ENCODE assay signal across 11 cellular contexts in the genomic region with DNA sequence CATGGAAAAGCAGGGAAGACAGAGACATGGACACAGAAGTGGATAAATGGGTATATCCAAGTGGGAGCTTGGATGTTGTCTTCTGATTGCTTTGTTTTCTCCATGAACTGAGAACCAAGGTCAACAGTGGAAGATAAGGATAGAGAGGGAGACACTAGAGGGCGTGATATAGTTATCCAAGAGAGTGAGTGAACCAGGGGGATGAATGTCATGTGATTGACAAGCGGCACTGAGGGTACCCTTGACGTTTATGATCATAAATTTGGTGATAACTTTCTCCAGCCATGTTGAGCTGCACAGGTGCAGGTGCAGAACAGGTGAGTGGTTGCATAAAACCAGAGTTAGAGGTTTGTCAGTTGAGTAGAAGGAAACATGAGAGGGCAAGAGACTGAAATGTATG. TPM values are rescaled to one million over a fixed set of nuclear protein-coding genes. Genes with fewer than 3 reads are reported as not detected.
DNase-seq lines count a peak whose midpoint lies in the region; ATAC-seq and TF ChIP-seq lines count a peak whose summit lies in the region.
"Had no signal": no experiment of that assay in that cellular context is flagged by ENCODE, and none has a peak within 500 bp of the region (broad histone marks: within the 10 kb centered on the region; RNA-seq: fewer than 3 reads in every experiment).

No MANE protein-coding gene starts in this region.

- no peaks in the 10 kb centered on the region for H3K9me3 ChIP-seq in MM.1S (replicated peaks; ENCODE audit: insufficient read depth, low read length)

- no peak overlapping the region for H3K4me2 ChIP-seq in MM.1S (ENCODE audit: low read depth, low read length)

- no peak overlapping the region for H2AFZ ChIP-seq in MM.1S (ENCODE audit: low read length)

- peaks cover 3% of the 10 kb centered on the region for H3K27me3 Mint-ChIP-seq in activated T-cell treated with anti-CD3 and anti-CD28 coated beads, Interleukin-2, amount 50 U/mL, for 4 hours (ENCODE audit: low read depth)
- H3K27me3 Mint-ChIP-seq in activated T-cell treated with anti-CD3 and anti-CD28 coated beads, Interleukin-2, amount 50 U/mL, for 24 hours, result peaks cover 3% of the 10 kb centered on the region

- peaks cover 9% of the 10 kb centered on the region for H3K9me3 Mint-ChIP-seq in activated T-cell treated with anti-CD3 and anti-CD28 coated beads, Interleukin-2, amount 50 U/mL, for 4 hours
- no peaks in the 10 kb centered on the region for H3K9me3 Mint-ChIP-seq in activated T-cell treated with anti-CD3 and anti-CD28 coated beads, Interleukin-2, amount 50 U/mL, for 24 hours

- H3K36me3 ChIP-seq in MM.1S (replicated peaks; ENCODE audit: insufficient read depth, low read length), result no peaks in the 10 kb centered on the region

- H3K4me1 ChIP-seq in MM.1S (ENCODE audit: low read length), result no peaks in the 10 kb centered on the region

- no peaks in the 10 kb centered on the region for H3K9me2 ChIP-seq in MM.1S (replicated peaks; ENCODE audit: insufficient read depth, low read length)

- H3K27me3 ChIP-seq in MM.1S (replicated peaks; ENCODE audit: insufficient read depth, low read length), result no peaks in the 10 kb centered on the region

- no peaks in the 10 kb centered on the region for H3K36me3 Mint-ChIP-seq in activated T-cell treated with anti-CD3 and anti-CD28 coated beads, Interleukin-2, amount 50 U/mL, for 4 hours (ENCODE audit: insufficient read depth)
- H3K36me3 Mint-ChIP-seq in activated T-cell treated with anti-CD3 and anti-CD28 coated beads, Interleukin-2, amount 50 U/mL, for 24 hours (ENCODE audit: low read depth), result no peaks in the 10 kb centered on the region
- H3K36me3 Mint-ChIP-seq: IgD-negative memory B cell had no signal

- no peak overlapping the region for H3K27ac Mint-ChIP-seq in activated T-cell treated with anti-CD3 and anti-CD28 coated beads, Interleukin-2, amount 50 U/mL, for 24 hours
- H3K27ac Mint-ChIP-seq: IgD-negative memory B cell had no signal

- ATAC-seq in activated T-cell treated with anti-CD3 and anti-CD28 coated beads, Interleukin-2, amount 50 U/mL, for 4 hours, result peak; percentile 65 to 67
- ATAC-seq in stimulated activated naive CD8-positive, alpha-beta T cell treated with anti-CD3 and anti-CD28 coated beads, Interleukin-15, Interleukin-2, amounts not matched to agents 100 U/mL and 50 U/mL, for 24 hours, result peak; percentile 77
- ATAC-seq in GM21619 (IDR thresholded peaks at IDR 0.05; ENCODE audit: unreplicated experiment), result no peak
- ATAC-seq in HG02870 (IDR thresholded peaks at IDR 0.05; ENCODE audit: unreplicated experiment), result no peak
- ATAC-seq: esophagus mucosa had no signal

- no peaks in the 10 kb centered on the region for H3K4me1 Mint-ChIP-seq in activated T-cell treated with anti-CD3 and anti-CD28 coated beads, Interleukin-2, amount 50 U/mL, for 4 hours (ENCODE audit: low read depth)
- no peaks in the 10 kb centered on the region for H3K4me1 Mint-ChIP-seq in activated T-cell treated with anti-CD3 and anti-CD28 coated beads, Interleukin-2, amount 50 U/mL, for 24 hours (ENCODE audit: low read depth)
- H3K4me1 Mint-ChIP-seq: IgD-negative memory B cell had no signal

- no peak overlapping the region for H3K4me3 Mint-ChIP-seq in activated T-cell treated with anti-CD3 and anti-CD28 coated beads, Interleukin-2, amount 50 U/mL, for 4 hours
- H3K4me3 Mint-ChIP-seq in activated T-cell treated with anti-CD3 and anti-CD28 coated beads, Interleukin-2, amount 50 U/mL, for 24 hours, result no peak overlapping the region
- H3K4me3 Mint-ChIP-seq: IgD-negative memory B cell had no signal

- no peak overlapping the region for H3K9ac ChIP-seq in MM.1S (ENCODE audit: low read length)

- H3F3A ChIP-seq in MM.1S (ENCODE audit: insufficient read depth, low read length), result no peaks in the 10 kb centered on the region

- H3K4me3 ChIP-seq in MM.1S (ENCODE audit: low read length), result no peak overlapping the region

- no peaks in the 10 kb centered on the region for H3K79me2 ChIP-seq in MM.1S (ENCODE audit: low read length)

- TF ChIP-seq CTCF in MM.1S (IDR thresholded peaks at IDR 0.05; ENCODE audit: low read length), result peak; percentile 53

- DNase-seq in activated T-cell treated with anti-CD3 and anti-CD28 coated beads, Interleukin-2, amount 50 U/mL, for 4 hours, result no peak
- DNase-seq in activated T-cell treated with anti-CD3 and anti-CD28 coated beads, Interleukin-2, amount 50 U/mL, for 24 hours, result no peak
- DNase-seq in MM.1S, result no peak
- peak; percentile 36 for DNase-seq in central memory CD4-positive, alpha-beta T cell
- DNase-seq in stimulated activated naive CD8-positive, alpha-beta T cell treated with anti-CD3 and anti-CD28 coated beads, Interleukin-15, Interleukin-2, amounts not matched to agents 100 U/mL and 50 U/mL, for 24 hours, result no peak
- no peak for DNase-seq in activated CD4-positive, alpha-beta T cell treated with anti-CD3 and anti-CD28 coated beads for 1 hour
- DNase-seq: activated naive CD4-positive, alpha-beta T cell treated with anti-CD3 and anti-CD28 coated beads, Interleukin-2, amount 50 U/mL, for 16 hours had no signal

- H4K20me1 ChIP-seq in MM.1S (ENCODE audit: insufficient read depth, low read length), result no peaks in the 10 kb centered on the region

- H3K27ac ChIP-seq in MM.1S (ENCODE audit: low read length), result no peak overlapping the region

RNA-seq across cellular contexts. Expression of a gene that starts 20.7 kb away (rescaled TPM):
- total RNA-seq in activated T-cell treated with anti-CD3 and anti-CD28 coated beads, Interleukin-2, amount 50 U/mL, for 4 hours, result 1 to 10 TPM in 1 of 3 donors, under 1 TPM in 2; 0.33 to 1.1 (median 0.76) TPM

RNA-seq across cellular contexts. Expression of a gene that starts 49.3 kb away (rescaled TPM):
- total RNA-seq in activated T-cell treated with anti-CD3 and anti-CD28 coated beads, Interleukin-2, amount 50 U/mL, for 4 hours, result 100 to 1,000 TPM; 150 to 160 (median 158) TPM

Comparison
In these comparisons a context has a peak if more than half of its experiments do, and no peak if none do; other contexts are left out.
1. ATAC-seq: peak in activated T-cell treated with anti-CD3 and anti-CD28 coated beads, Interleukin-2, amount 50 U/mL, for 4 hours (2 of 2) and stimulated activated naive CD8-positive, alpha-beta T cell treated with anti-CD3 and anti-CD28 coated beads, Interleukin-15, Interleukin-2, amounts not matched to agents 100 U/mL and 50 U/mL, for 24 hours (single experiment); none in GM21619 (single experiment) and HG02870 (single experiment).